Comparison of ENCODE assay signal across 19 cellular contexts in the genomic region with DNA sequence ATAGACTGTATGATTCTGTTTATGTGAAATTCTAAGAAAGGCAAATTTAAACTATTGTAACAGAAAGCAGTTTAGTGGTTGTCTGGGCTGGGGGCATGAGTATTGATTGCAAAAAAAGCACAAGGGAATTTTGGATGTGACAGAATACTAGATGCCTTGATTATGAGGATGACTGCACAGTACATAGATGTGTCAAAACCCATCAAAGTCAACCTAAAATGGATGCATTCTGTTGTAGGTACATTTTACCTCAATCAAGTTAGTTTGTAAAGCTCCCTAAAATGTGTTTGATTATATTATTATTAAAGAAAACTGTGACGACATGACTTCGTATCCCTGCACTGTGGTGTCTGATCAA.
DNase-seq lines count a peak whose midpoint lies in the region; ATAC-seq, FAIRE-seq and TF ChIP-seq lines count a peak whose summit lies in the region.
"Had no signal": no experiment of that assay in that cellular context is flagged by ENCODE, and none has a peak within 500 bp of the region (broad histone marks: within the 10 kb centered on the region; RNA-seq: fewer than 3 reads in every experiment).

No MANE protein-coding gene starts in this region.

- SMC1A ChIA-PET in GM12878 (lab: Charles Lee; ENCODE audit: uncharacterized antibody, unreplicated experiment), result no interaction called here

- no peak for FAIRE-seq in HepG2 (lab: Jason Lieb, UNC)
- FAIRE-seq in GM12878 (lab: Jason Lieb, UNC), result no peak
- FAIRE-seq: G401.6, GM19239, H1 had no signal

- no peak for DNase-seq in HepG2 (ENCODE audit: low spot score)
- no peak for DNase-seq in right lobe of liver
- no peak for DNase-seq in GM12878 (ENCODE audit: low read depth, low spot score)
- no peak for DNase-seq in left lung
- no peak for DNase-seq in globus pallidus (ENCODE audit: low spot score)
- no peak for DNase-seq in NCI-H1436 (lab: John Stamatoyannopoulos, UW)
- DNase-seq in NCI-H1694 (lab: John Stamatoyannopoulos, UW), result no peak
- DNase-seq: C1 segment of cervical spinal cord; Calu3; CD4-positive, alpha-beta memory T cell; COR-L47; DMS53; DND-41; GM23248; H9 had no signal

- 39% methylated on average over 2 of the region's 2 CpGs for WGBS in HepG2 (ENCODE audit: low lambda C conversion rate)
- WGBS in right lobe of liver (ENCODE audit: insufficient coverage, low coverage, low lambda C conversion rate, missing lambda C conversion rate), result 42% methylated on average over 2 of the region's 2 CpGs
- 89% methylated on average over 2 of the region's 2 CpGs for WGBS in GM12878 (ENCODE audit: insufficient coverage, insufficient replicate concordance, low lambda C conversion rate, missing lambda C conversion rate)

- POLR2A ChIA-PET in HepG2 (lab: Yijun Ruan, JAX), result no interaction called here
- POLR2A ChIA-PET in GM12878 (lab: Charles Lee), result no interaction called here

- no peak overlapping the region for H3K27ac ChIP-seq in HepG2 (ENCODE audit: extremely low read length, insufficient read depth, low read length)
- H3K27ac ChIP-seq in right lobe of liver, result no peak overlapping the region
- H3K27ac ChIP-seq in GM12878 (ENCODE audit: control insufficient read depth, insufficient read depth), result no peak overlapping the region
- H3K27ac ChIP-seq in left lung, result no peak overlapping the region
- H3K27ac ChIP-seq: GM23248 had no signal

- TF ChIP-seq RAD21 in HepG2 (CRISPR knock-in tag; IDR thresholded peaks at IDR 0.05), result no peak
- no peak for TF ChIP-seq RAD21 in GM12878 (IDR thresholded peaks at IDR 0.05; ENCODE audit: insufficient read depth, low read depth, low read length)

- H3K9ac ChIP-seq in HepG2 (ENCODE audit: insufficient read depth, low read depth, low read length) (no peak overlapping the region), GM12878 (ENCODE audit: control insufficient read depth, insufficient read depth, low read length) (no peak overlapping the region)
- H3K9ac ChIP-seq: GM23248 had no signal

- H3K4me3 ChIP-seq in HepG2 (replicated peaks in 1 of 3; ENCODE audit: insufficient read depth in 1 of 3, low read depth in 2 of 3, low read length in 3 of 3), result no peak overlapping the region
- no peak overlapping the region for H3K4me3 ChIP-seq in right lobe of liver
- H3K4me3 ChIP-seq in GM12878, result no peak overlapping the region
- no peak overlapping the region for H3K4me3 ChIP-seq in left lung
- H3K4me3 ChIP-seq: GM23248 had no signal

- H3K4me2 ChIP-seq in HepG2 (ENCODE audit: low read depth, low read length) (no peak overlapping the region), GM12878 (ENCODE audit: control insufficient read depth, insufficient read depth) (no peak overlapping the region)

- H3K36me3 ChIP-seq in HepG2 (replicated peaks in 1 of 2; ENCODE audit: control insufficient read depth in 1 of 2, insufficient read depth in 2 of 2, low read length in 2 of 2) (no peaks in the 10 kb centered on the region), right lobe of liver (no peaks in the 10 kb centered on the region), GM12878 (ENCODE audit: control insufficient read depth in 2 of 2, insufficient read depth in 2 of 2, low read length in 1 of 2) (no peaks in the 10 kb centered on the region), left lung (no peaks in the 10 kb centered on the region)

- BruUV-seq in HepG2 (replicated peaks; lab: Mats Ljungman, UMichigan) (no TSS peak), GM12878 (replicated peaks; lab: Mats Ljungman, UMichigan) (no TSS peak)

- TF ChIP-seq EP300 in HepG2 (IDR thresholded peaks at IDR 0.05; ENCODE audit: low read depth in 2 of 2, low read length in 2 of 2) (no peak), HepG2 (CRISPR knock-in tag; IDR thresholded peaks at IDR 0.05; ENCODE audit: borderline replicate concordance) (no peak), GM12878 (IDR thresholded peaks at IDR 0.05; ENCODE audit: borderline replicate concordance in 1 of 2, control insufficient read depth in 1 of 2, low read depth in 2 of 2, low read length in 2 of 2) (no peak)

- RAD21 ChIA-PET in GM12878 (lab: Charles Lee; ENCODE audit: unreplicated experiment), result no interaction called here

- TF ChIP-seq POLR2A in HepG2 (IDR thresholded peaks at IDR 0.05; ENCODE audit: insufficient read depth in 1 of 2, low read depth in 2 of 2, low read length in 2 of 2), result no peak
- TF ChIP-seq POLR2A in right lobe of liver (IDR thresholded peaks at IDR 0.05), result no peak
- no peak for TF ChIP-seq POLR2A in GM12878 (IDR thresholded peaks at IDR 0.05; ENCODE audit: low read depth, low read length)

- TF ChIP-seq CTCF in HepG2 (CRISPR knock-in tag; IDR thresholded peaks at IDR 0.05), result no peak
- no peak for TF ChIP-seq CTCF in right lobe of liver (IDR thresholded peaks at IDR 0.05)
- no peak for TF ChIP-seq CTCF in GM12878 (IDR thresholded peaks at IDR 0.05 in 2 of 3, conservative IDR thresholded peaks at IDR 0.05 in 1 of 3; ENCODE audit: control insufficient read depth in 2 of 3, extremely low read depth in 1 of 3, insufficient read depth in 1 of 3, low read depth in 3 of 3, low read length in 3 of 3)
- no peak for TF ChIP-seq CTCF in left lung (IDR thresholded peaks at IDR 0.05)

- intact Hi-C loops in HepG2 (cut with micrococcal nuclease; ENCODE audit: unreplicated experiment) (no loop called here), right lobe of liver (cut with DNase I) (no loop called here), GM12878 (cut with micrococcal nuclease; ENCODE audit: unreplicated experiment) (no loop called here), left lung (cut with DNase I) (no loop called here)

- H3K27me3 ChIP-seq in HepG2 (ENCODE audit: control insufficient read depth in 1 of 2, insufficient read depth in 2 of 2, low read length in 2 of 2) (no peaks in the 10 kb centered on the region), right lobe of liver (no peaks in the 10 kb centered on the region), GM12878 (replicated peaks in 1 of 2; ENCODE audit: control insufficient read depth in 2 of 2, insufficient read depth in 2 of 2, low read length in 1 of 2) (peaks cover 0 to 7% of the 10 kb centered on the region in 2 experiments; a peak in 2 of 4 replicates), left lung (no peaks in the 10 kb centered on the region)

- no peaks in the 10 kb centered on the region for H3K79me2 ChIP-seq in HepG2 (ENCODE audit: insufficient read depth, low read length)
- no peaks in the 10 kb centered on the region for H3K79me2 ChIP-seq in GM12878 (ENCODE audit: control insufficient read depth, insufficient read depth, low read length)

- ATAC-seq in HepG2 (no peak), right lobe of liver (no peak), GM12878 (no peak), left lung (peak; percentile 12)
- ATAC-seq: HCT116 had no signal

- no peaks in the 10 kb centered on the region for H3K4me1 ChIP-seq in HepG2 (ENCODE audit: insufficient read depth, low read length)
- H3K4me1 ChIP-seq in right lobe of liver, result peaks cover 0 to 23% (median 3%) of the 10 kb centered on the region in 4 donors
- H3K4me1 ChIP-seq in GM12878 (ENCODE audit: control insufficient read depth, insufficient read depth, low read length), result no peaks in the 10 kb centered on the region
- no peaks in the 10 kb centered on the region for H3K4me1 ChIP-seq in left lung

- H3K9me3 ChIP-seq in HepG2 (ENCODE audit: low read length) (no peaks in the 10 kb centered on the region), right lobe of liver (no peaks in the 10 kb centered on the region), GM12878 (replicated peaks; ENCODE audit: control insufficient read depth, insufficient read depth, low read length) (no peaks in the 10 kb centered on the region), left lung (no peaks in the 10 kb centered on the region)

- in situ Hi-C loops in HepG2 (cut with HindIII; ENCODE audit: extremely low pct_ligation_motif_present, low pct_unique_long_range_greater_than_20kb), result no loop called here
- in situ Hi-C loops in GM12878 (cut with MboI), result no loop called here

- no peak overlapping the region for H2AFZ ChIP-seq in HepG2 (ENCODE audit: low read length)
- H2AFZ ChIP-seq in GM12878 (ENCODE audit: control insufficient read depth, low read depth, low read length), result no peak overlapping the region
- H2AFZ ChIP-seq: GM23248 had no signal

- CTCF ChIA-PET in HepG2 (lab: Yijun Ruan, JAX; ENCODE audit: low intra/inter-chr PET ratio, low total read pairs), result no interaction called here
- CTCF ChIA-PET in GM12878 (lab: Yijun Ruan, JAX), result no interaction called here

- no peaks in the 10 kb centered on the region for H4K20me1 ChIP-seq in HepG2 (ENCODE audit: insufficient read depth, low read length)
- no peaks in the 10 kb centered on the region for H4K20me1 ChIP-seq in GM12878 (ENCODE audit: control insufficient read depth, insufficient read depth)

TF ChIP-seq in HepG2, 621 proteins besides CTCF, POLR2A, EP300 and RAD21:
- peak; percentile 44; the same call in 1 of the 2 replicates for TF ChIP-seq CREB1 (IDR thresholded peaks at IDR 0.05)
- TF ChIP-seq CREB1 (CRISPR knock-in tag; IDR thresholded peaks at IDR 0.05), result no peak
- TF ChIP-seq HMGA1 (CRISPR knock-in tag; conservative IDR thresholded peaks at IDR 0.05), result no peak
TF ChIP-seq in HepG2: peak in this region for 1.

TF ChIP-seq in GM12878, 131 proteins besides CTCF, POLR2A, EP300 and RAD21:
- TF ChIP-seq TBL1XR1 (IDR thresholded peaks at IDR 0.05; ENCODE audit: low read depth, low read length) (no peak), POLR2AphosphoS2 (IDR thresholded peaks at IDR 0.05; ENCODE audit: low read depth, low read length) (no peak), ZNF24 (IDR thresholded peaks at IDR 0.05) (no peak), JUNB (IDR thresholded peaks at IDR 0.05) (peak; percentile 56), SREBF1 (IDR thresholded peaks at IDR 0.05; ENCODE audit: low read length) (no peak), IKZF1 (conservative IDR thresholded peaks at IDR 0.05) (no peak)

Comparison
In these comparisons a context has a peak if more than half of its experiments do, and no peak if none do; other contexts are left out.
1. Of the 75 proteins assayed by ChIP-seq in both HepG2 and GM12878: peak only in HepG2: none; only in GM12878: JUNB; in both: none; in neither: 73; mixed calls (peak in some experiments, not most) for 1.